8 cellular contexts compared by ENCODE assay signal in the genomic region with DNA sequence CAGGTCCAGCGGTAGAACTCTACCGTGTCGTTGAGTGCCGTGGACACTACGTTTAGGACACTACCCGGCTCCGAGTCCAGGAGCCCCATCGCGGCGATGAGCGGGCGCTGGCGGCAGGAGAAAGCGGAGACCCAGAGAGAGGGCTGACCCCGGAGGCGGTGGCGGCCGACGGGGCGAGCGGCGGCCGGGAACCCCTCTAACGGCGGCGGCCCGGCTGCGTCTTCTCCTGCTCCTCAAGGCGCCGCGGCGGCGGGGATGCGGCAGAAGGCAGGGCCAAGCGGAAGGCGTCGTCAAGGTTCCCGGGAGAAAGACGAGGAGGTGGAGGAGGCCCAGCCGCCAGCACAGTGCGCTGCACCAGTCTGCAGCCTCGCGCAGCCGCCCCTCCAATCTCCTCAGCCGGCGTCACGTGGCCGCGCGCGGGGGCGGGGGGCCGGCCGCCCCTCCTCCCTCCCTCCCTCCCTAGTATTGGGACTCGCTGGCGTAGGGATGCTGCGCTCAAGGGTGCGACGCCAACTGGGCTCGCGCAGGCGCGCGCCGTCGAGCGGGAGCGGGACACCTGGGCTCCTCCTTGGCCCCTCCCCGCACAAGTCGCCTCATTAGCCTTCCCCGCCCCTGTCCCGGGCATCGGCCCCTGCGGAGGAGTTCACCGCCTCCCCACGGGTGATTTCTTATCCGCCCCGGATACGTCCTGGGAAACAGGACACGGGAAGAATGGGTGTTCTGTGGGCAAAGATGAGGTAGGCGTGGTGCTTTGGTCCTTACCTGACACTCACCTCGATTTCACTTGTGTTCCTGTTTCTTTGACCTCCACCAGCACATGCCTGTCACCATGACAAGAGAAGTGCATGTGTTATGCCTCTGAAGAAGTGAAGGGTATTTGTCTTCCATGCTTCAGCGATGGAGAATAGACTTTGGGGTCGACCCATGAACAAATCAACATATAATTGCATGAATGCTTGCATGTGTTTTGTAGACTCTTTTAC. TPM values are rescaled to one million over a fixed set of nuclear protein-coding genes. Genes with fewer than 3 reads are reported as not detected.
DNase-seq lines count a peak whose midpoint lies in the region; ATAC-seq and TF ChIP-seq lines count a peak whose summit lies in the region.

A gene (minus strand): TSS at position 363 of the 983 bp plus-strand sequence. CDS start 274 bp downstream, at position 89.

- DNase-seq in NCI-H510A (lab: John Stamatoyannopoulos, UW) (peak; percentile 60), activated T-cell treated with anti-CD3 and anti-CD28 coated beads for 1 hour (ENCODE audit: low read depth) (peak; percentile 5), epithelial cell of esophagus (ENCODE audit: low read depth) (peak; percentile 88), mucosa of descending colon (peak; percentile 44 to 62 (median 61)), LoVo (ENCODE audit: low spot score) (no peak)
- DNase-seq in stimulated activated CD8-positive, alpha-beta memory T cell treated with anti-CD3 and anti-CD28 coated beads, Interleukin-4, amount 100 ng/mL, for 4 hours (ENCODE audit: low read depth in 2 of 2, low spot score in 1 of 2), result peak; percentile 17 to 59

- no peak for TF ChIP-seq CTCF in GM12875 (IDR thresholded peaks at IDR 0.05; ENCODE audit: borderline replicate concordance, insufficient read depth, low read depth, low read length)
- no peak for TF ChIP-seq CTCF in epithelial cell of esophagus (IDR thresholded peaks at IDR 0.05; ENCODE audit: insufficient read depth, low read depth, low read length, missing control alignments)
- no peak for TF ChIP-seq CTCF in mucosa of descending colon (IDR thresholded peaks at IDR 0.05)

- no peaks in the 10 kb centered on the region for H3K36me3 ChIP-seq in mucosa of descending colon (ENCODE audit: low read depth)

- intact Hi-C loops in mucosa of descending colon (cut with DNase I, micrococcal nuclease), result loop anchor here in 1 of 2 donors (10.0 kb wide), 1 partner anchor 147 kb away; no protein-coding TSS in a partner anchor

- H3K4me3 ChIP-seq in GM12875 (ENCODE audit: low read depth, low read length) (peak within 1 kb of the TSS; percentile 36), epithelial cell of esophagus (ENCODE audit: low read length) (peak within 1 kb of the TSS; percentile 66), mucosa of descending colon (no peak within 1 kb of the TSS)

- H3K9me3 ChIP-seq in mucosa of descending colon, result no peaks in the 10 kb centered on the region

- peak; percentile 53 for ATAC-seq in HG03064 (IDR thresholded peaks at IDR 0.05; ENCODE audit: low read depth, unreplicated experiment)
- ATAC-seq in mucosa of descending colon, result peak; percentile 82

- peaks cover 8% of the 10 kb centered on the region for H3K4me1 ChIP-seq in mucosa of descending colon (ENCODE audit: low read depth)

RNA-seq across cellular contexts. Expression of the gene that starts here (rescaled TPM):
- 1 to 10 TPM in 1 of 3 donors, under 1 TPM in 2; 0.35 to 2.8 (median 0.46) TPM for total RNA-seq in mucosa of descending colon
